ENCODE assay signal across 25 cellular contexts in genomic region chr21:25615880-25616279, GRCh38. TPM values are rescaled to one million over a fixed set of nuclear protein-coding genes. Genes with fewer than 3 reads are reported as not detected.
"Had no signal": no experiment of that assay in that cellular context is flagged by ENCODE, and none has a peak within 500 bp of the region (broad histone marks: within the 10 kb centered on the region; RNA-seq: fewer than 3 reads in every experiment).

No MANE protein-coding gene starts in this region.

- H3K4me2 ChIP-seq: hepatocyte, smooth muscle cell had no signal

- ATAC-seq: foreskin keratinocyte; gastroesophageal sphincter; left lung; lower lobe of right lung; natural killer cell treated with Interleukin-12 subunit alpha and Interleukin-12 subunit beta and Interleukin-15 and Interleukin-18, amount 100 ng/mL, for 72 hours; pancreas; right lobe of liver; stimulated activated naive CD8-positive, alpha-beta T cell treated with anti-CD3 and anti-CD28 coated beads, Interleukin-15, amount 100 ng/mL, for 72 hours had no signal

- H3K79me2 ChIP-seq: hepatocyte had no signal

- H3K4me1 ChIP-seq: esophagus muscularis mucosa, foreskin keratinocyte, gastroesophageal sphincter, left lung, lower lobe of right lung, pancreas, right lobe of liver, tibial artery had no signal

- H3K27ac ChIP-seq: coronary artery, esophagus muscularis mucosa, foreskin keratinocyte, gastroesophageal sphincter, hepatocyte, left lung, lower lobe of right lung, neutrophil, pancreas, right lobe of liver, tibial artery had no signal

- H3K4me3 ChIP-seq: coronary artery, esophagus muscularis mucosa, gastroesophageal sphincter, heart left ventricle, hepatocyte, left lung, lower lobe of right lung, pancreas, right lobe of liver, smooth muscle cell, tibial artery had no signal

- H3K9me3 ChIP-seq: esophagus muscularis mucosa, gastroesophageal sphincter, heart left ventricle, left lung, lower lobe of right lung, neutrophil, pancreas, right lobe of liver, tibial artery had no signal

- H2AFZ ChIP-seq: hepatocyte had no signal

- H3K27me3 ChIP-seq: esophagus muscularis mucosa, gastroesophageal sphincter, heart left ventricle, hepatocyte, left lung, neutrophil, pancreas, right lobe of liver, tibial artery had no signal

- DNase-seq: dermis blood vessel endothelial cell; effector memory CD4-positive, alpha-beta T cell; foreskin keratinocyte; heart left ventricle; left cardiac atrium; left lung; lower lobe of right lung; naive B cell; pancreas; retina; right lobe of liver; stimulated activated CD4-positive, alpha-beta T cell treated with anti-CD3 and anti-CD28 coated beads, Interleukin-12 subunit alpha, Interleukin-12 subunit beta, amount 100 ng/mL, for 4 hours; stimulated activated CD4-positive, alpha-beta T cell treated with anti-CD3 and anti-CD28 coated beads, Interleukin-1b, Interleukin-23, amount 100 ng/mL, for 48 hours; stimulated activated CD4-positive, alpha-beta T cell treated with anti-CD3 and anti-CD28 coated beads, Interleukin-4, amount 100 ng/mL, for 1 hour; stimulated activated CD8-positive, alpha-beta memory T cell treated with anti-CD3 and anti-CD28 coated beads, Interleukin-4, amount 100 ng/mL, for 48 hours; stimulated activated naive CD4-positive, alpha-beta T cell; stimulated activated naive CD8-positive, alpha-beta T cell treated with anti-CD3 and anti-CD28 coated beads, Interleukin-15, amount 100 ng/mL, for 72 hours; tibial artery had no signal

- H3K36me3 ChIP-seq: esophagus muscularis mucosa, gastroesophageal sphincter, heart left ventricle, left lung, lower lobe of right lung, neutrophil, pancreas, right lobe of liver, tibial artery had no signal

RNA-seq across cellular contexts. Expression of gene JAM2, which starts 23.2 kb away (rescaled TPM):
- total RNA-seq: foreskin keratinocyte had no signal
- polyA plus RNA-seq: foreskin keratinocyte had no signal
